Comparison of ENCODE assay signal across 33 cellular contexts in genomic region chr2:76461431-76461830, GRCh38.
"Had no signal": no experiment of that assay in that cellular context is flagged by ENCODE, and none has a peak within 500 bp of the region (broad histone marks: within the 10 kb centered on the region; RNA-seq: fewer than 3 reads in every experiment).

No MANE protein-coding gene starts in this region.

- DNase-seq: Karpas-422, Kasumi-1, MG63, MM.1S, MV-4-11, NCI-H1048, NCI-H1092, NCI-H1092 treated with DMSO at 0.1 percent for 48 hours, NCI-H1105, NCI-H1105 treated with DMSO at 0.1 percent for 48 hours, NCI-H1417, NCI-H1417 treated with DMSO at 0.1 percent for 48 hours, NCI-H1436, NCI-H1436 treated with DMSO at 0.1 percent for 48 hours, NCI-H146, NCI-H1694 treated with DMSO at 0.1 percent for 48 hours, NCI-H187, NCI-H187 treated with DMSO at 0.1 percent for 48 hours, NCI-H1930, NCI-H2029, NCI-H2029 treated with DMSO at 0.1 percent for 48 hours, NCI-H2081, NCI-H2081 treated with DMSO at 0.1 percent for 48 hours, NCI-H2107, NCI-H2171, NCI-H2171 treated with DMSO at 0.1 percent for 48 hours, NCI-H2227 treated with DMSO at 0.1 percent for 48 hours, NCI-H226, NCI-H345, NCI-H446, NCI-H446 treated with DMSO at 0.1 percent for 48 hours, NCI-H510A, NCI-H510A treated with DMSO at 0.1 percent for 48 hours had no signal
